8 cellular contexts compared by ENCODE assay signal in genomic region chr21:6466081-6466698, GRCh38.
DNase-seq lines count a peak whose midpoint lies in the region; ATAC-seq, FAIRE-seq and TF ChIP-seq lines count a peak whose summit lies in the region.
"Not testable (repeated sequence)": the region's sequence is repeated elsewhere in the genome, so short reads cannot be mapped to it uniquely, and the experiment has no call there.

No MANE protein-coding gene starts in this region.

- not testable (repeated sequence) for H3K9me3 ChIP-seq in K562 (replicated peaks; ENCODE audit: control insufficient read depth, insufficient read depth, low read depth, low read length); right lobe of liver; mucosa of descending colon

- not testable (repeated sequence) for H3K36me3 ChIP-seq in GM23338 (ENCODE audit: insufficient read depth); K562 (ENCODE audit: control insufficient read depth, insufficient read depth, low read length); right lobe of liver; mucosa of descending colon (ENCODE audit: low read depth)

- H3K27me3 ChIP-seq in GM23338 (ENCODE audit: insufficient read depth); K562 (ENCODE audit: control insufficient read depth in 2 of 2, insufficient read depth in 2 of 2, low read length in 2 of 2); right lobe of liver: not testable (repeated sequence)

- H3K4me2 ChIP-seq in GM23338; K562 (ENCODE audit: insufficient read depth, low read length): not testable (repeated sequence)

- no CpG with 5 or more reads among the region's 62 CpGs for WGBS in K562 (ENCODE audit: insufficient coverage, low coverage, missing lambda C conversion rate)
- WGBS in right lobe of liver (ENCODE audit: insufficient coverage, low coverage, low lambda C conversion rate, missing lambda C conversion rate), result no CpG with 5 or more reads among the region's 62 CpGs

- TF ChIP-seq CTCF in GM23338 (conservative IDR thresholded peaks at IDR 0.05; ENCODE audit: low read depth in 2 of 2); K562 (IDR thresholded peaks at IDR 0.05 in 2 of 3, conservative IDR thresholded peaks at IDR 0.05 in 1 of 3; ENCODE audit: insufficient read depth in 2 of 3, low read depth in 1 of 3, low read length in 3 of 3); right lobe of liver (IDR thresholded peaks at IDR 0.05); mucosa of descending colon (IDR thresholded peaks at IDR 0.05): not testable (repeated sequence)

- H3K9me1 ChIP-seq in K562 (ENCODE audit: control insufficient read depth, insufficient read depth, low read length), result not testable (repeated sequence)

- H2AFZ ChIP-seq in GM23338; K562 (ENCODE audit: low read depth, low read length): not testable (repeated sequence)

- not testable (repeated sequence) for H3K9ac ChIP-seq in K562 (ENCODE audit: insufficient read depth in 1 of 2, low read depth in 2 of 2, low read length in 2 of 2)

- H3K27me3 Mint-ChIP-seq in GM23338 (ENCODE audit: insufficient read depth, low read depth, poor library complexity); T-cell; stimulated activated naive CD8-positive, alpha-beta T cell treated with anti-CD3 and anti-CD28 coated beads, Interleukin-15, amount 100 ng/mL, for 72 hours: not testable (repeated sequence)

- not testable (repeated sequence) for H3K79me2 ChIP-seq in GM23338 (replicated peaks; ENCODE audit: insufficient read depth); K562 (ENCODE audit: control insufficient read depth, insufficient read depth, low read length)

- not testable (repeated sequence) for BruUV-seq in K562 (replicated peaks; lab: Mats Ljungman, UMichigan)

- not testable (repeated sequence) for H3K27ac Mint-ChIP-seq in GM23338; T-cell; stimulated activated naive CD8-positive, alpha-beta T cell treated with anti-CD3 and anti-CD28 coated beads, Interleukin-15, amount 100 ng/mL, for 72 hours

- intact Hi-C loops in K562 (cut with micrococcal nuclease); Right ventricle myocardium superior (cut with DNase I); left colon (cut with DNase I, micrococcal nuclease); right lobe of liver (cut with DNase I); mucosa of descending colon (cut with DNase I, micrococcal nuclease): not testable (repeated sequence)

- not testable (repeated sequence) for TF ChIP-seq EP300 in K562 (IDR thresholded peaks at IDR 0.05; ENCODE audit: low read length)

- H3K36me3 Mint-ChIP-seq in GM23338 (ENCODE audit: low read depth); T-cell: not testable (repeated sequence)

- not testable (repeated sequence) for TF ChIP-seq POLR2A in K562 (conservative IDR thresholded peaks at IDR 0.05); right lobe of liver (IDR thresholded peaks at IDR 0.05)

- H3K9me3 Mint-ChIP-seq in GM23338; T-cell; stimulated activated naive CD8-positive, alpha-beta T cell treated with anti-CD3 and anti-CD28 coated beads, Interleukin-15, amount 100 ng/mL, for 72 hours: not testable (repeated sequence)

- H3K4me1 Mint-ChIP-seq in GM23338; T-cell; stimulated activated naive CD8-positive, alpha-beta T cell treated with anti-CD3 and anti-CD28 coated beads, Interleukin-15, amount 100 ng/mL, for 72 hours: not testable (repeated sequence)

- not testable (repeated sequence) for H3K4me3 Mint-ChIP-seq in GM23338; T-cell; stimulated activated naive CD8-positive, alpha-beta T cell treated with anti-CD3 and anti-CD28 coated beads, Interleukin-15, amount 100 ng/mL, for 72 hours

- H3K4me3 ChIP-seq in GM23338, K562, right lobe of liver, mucosa of descending colon: not testable (repeated sequence)

- DNase-seq in GM23338 (ENCODE audit: low spot score); T-cell; K562 (ENCODE audit: extremely low read depth in 1 of 4, low spot score in 3 of 4); Right ventricle myocardium superior; left colon; right lobe of liver; mucosa of descending colon; stimulated activated naive CD8-positive, alpha-beta T cell treated with anti-CD3 and anti-CD28 coated beads, Interleukin-15, amount 100 ng/mL, for 72 hours: not testable (repeated sequence)

- not testable (repeated sequence) for FAIRE-seq in K562 (lab: Jason Lieb, UNC)

- not testable (repeated sequence) for H3K9me2 ChIP-seq in GM23338 (ENCODE audit: insufficient read depth)

- peak; percentile 10 for ATAC-seq in GM23338
- peak in 3 of 4 experiments; percentile 17 to 32 (median 26) for ATAC-seq in T-cell (replicated peaks in 1 of 4)
- ATAC-seq in K562, result peak; percentile 55
- peak; percentile 48 for ATAC-seq in Right ventricle myocardium superior (ENCODE audit: poor library complexity)
- peak; percentile 41 for ATAC-seq in left colon
- ATAC-seq in right lobe of liver, result peak; percentile 34 to 54 (median 48)
- peak; percentile 38 for ATAC-seq in mucosa of descending colon
- ATAC-seq in stimulated activated naive CD8-positive, alpha-beta T cell treated with anti-CD3 and anti-CD28 coated beads, Interleukin-15, amount 100 ng/mL, for 72 hours, result peak; percentile 35

- H4K20me1 ChIP-seq in GM23338 (replicated peaks; ENCODE audit: insufficient read depth); K562 (replicated peaks; ENCODE audit: control insufficient read depth, insufficient read depth, low read length): not testable (repeated sequence)

- in situ Hi-C loops in K562 (cut with MboI), result not testable (repeated sequence)

- CTCF ChIA-PET in T-cell (lab: Charles Lee); K562 (lab: Yijun Ruan, JAX; ENCODE audit: low intra/inter-chr PET ratio): not testable (repeated sequence)

- H3F3A ChIP-seq in GM23338 (replicated peaks; ENCODE audit: low read depth), result not testable (repeated sequence)

- not testable (repeated sequence) for TF ChIP-seq RAD21 in K562 (CRISPR knock-in tag; conservative IDR thresholded peaks at IDR 0.05 in 1 of 2, IDR thresholded peaks at IDR 0.05 in 1 of 2)

- POLR2A ChIA-PET in T-cell (lab: Charles Lee); K562 (lab: Yijun Ruan, JAX): not testable (repeated sequence)

- not testable (repeated sequence) for H3K4me1 ChIP-seq in GM23338 (ENCODE audit: insufficient read depth); K562 (replicated peaks in 1 of 2; ENCODE audit: control insufficient read depth in 2 of 2, insufficient read depth in 2 of 2, low read length in 2 of 2); right lobe of liver; mucosa of descending colon (ENCODE audit: low read depth)

- H3K27ac ChIP-seq in GM23338 (ENCODE audit: low read depth); K562 (ENCODE audit: extremely low read depth, low read depth, low read length); right lobe of liver: not testable (repeated sequence)
